1 cellular context compared by ENCODE assay signal in the genomic region with DNA sequence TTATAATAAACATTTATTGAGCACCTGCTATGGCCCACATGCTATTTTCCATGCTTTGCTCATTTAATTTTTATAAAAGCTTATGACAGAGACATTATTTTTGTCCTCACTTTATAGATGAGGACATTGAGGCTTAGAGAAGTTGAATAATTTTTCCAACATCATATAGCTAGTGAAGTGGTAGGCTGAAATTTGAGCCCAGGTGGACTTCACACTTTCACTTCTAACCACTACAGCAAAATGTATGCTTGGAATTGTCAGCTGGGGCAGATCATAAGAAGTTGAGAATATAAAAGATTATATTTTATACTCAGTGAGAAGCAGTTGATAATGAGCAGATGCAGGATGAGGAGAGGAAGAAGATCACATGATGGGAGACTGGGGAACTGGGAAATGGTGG.
TF ChIP-seq lines count a peak whose summit lies in the region.

No MANE protein-coding gene starts in this region.

TF ChIP-seq in H1, 55 proteins besides CTCF, POLR2A, EP300 and RAD21 (continued from another document):
- TF ChIP-seq CHD7 (IDR thresholded peaks at IDR 0.05; ENCODE audit: insufficient replicate concordance, low read length) (no peak), SAP30 (IDR thresholded peaks at IDR 0.05; ENCODE audit: insufficient read depth, insufficient replicate concordance, low read length) (no peak), MAX (IDR thresholded peaks at IDR 0.05) (no peak), SIRT6 (IDR thresholded peaks at IDR 0.05; ENCODE audit: low read length) (no peak)
- TF ChIP-seq, protein P1, sequence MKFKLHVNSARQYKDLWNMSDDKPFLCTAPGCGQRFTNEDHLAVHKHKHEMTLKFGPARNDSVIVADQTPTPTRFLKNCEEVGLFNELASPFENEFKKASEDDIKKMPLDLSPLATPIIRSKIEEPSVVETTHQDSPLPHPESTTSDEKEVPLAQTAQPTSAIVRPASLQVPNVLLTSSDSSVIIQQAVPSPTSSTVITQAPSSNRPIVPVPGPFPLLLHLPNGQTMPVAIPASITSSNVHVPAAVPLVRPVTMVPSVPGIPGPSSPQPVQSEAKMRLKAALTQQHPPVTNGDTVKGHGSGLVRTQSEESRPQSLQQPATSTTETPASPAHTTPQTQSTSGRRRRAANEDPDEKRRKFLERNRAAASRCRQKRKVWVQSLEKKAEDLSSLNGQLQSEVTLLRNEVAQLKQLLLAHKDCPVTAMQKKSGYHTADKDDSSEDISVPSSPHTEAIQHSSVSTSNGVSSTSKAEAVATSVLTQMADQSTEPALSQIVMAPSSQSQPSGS (IDR thresholded peaks at IDR 0.05; ENCODE audit: low read length): no peak
